ENCODE assay signal across 16 cellular contexts in the genomic region with DNA sequence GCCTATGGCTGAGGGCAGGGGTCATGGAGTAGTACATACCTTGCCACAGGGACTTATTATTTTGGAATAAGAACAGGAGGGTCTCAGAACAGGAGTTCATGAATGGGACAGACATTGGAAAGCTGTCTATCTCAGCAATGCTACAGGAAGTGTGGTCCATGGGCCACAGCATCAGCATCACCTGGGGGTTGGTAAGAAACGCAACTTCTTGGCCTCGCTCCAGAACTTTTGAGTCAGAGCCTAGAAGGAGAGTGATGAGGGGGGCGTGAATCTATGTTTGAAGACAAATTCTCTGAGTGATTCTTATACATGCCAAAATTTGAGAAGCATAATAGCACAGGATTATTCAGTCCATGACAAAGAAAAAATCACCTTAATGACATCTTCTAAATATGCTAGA.
DNase-seq lines count a peak whose midpoint lies in the region; TF ChIP-seq lines count a peak whose summit lies in the region.
"Had no signal": no experiment of that assay in that cellular context is flagged by ENCODE, and none has a peak within 500 bp of the region (broad histone marks: within the 10 kb centered on the region; RNA-seq: fewer than 3 reads in every experiment).

No MANE protein-coding gene starts in this region.

- CTCF ChIA-PET in activated CD4-positive, alpha-beta memory T cell treated with anti-CD3 and anti-CD28 coated beads for 36 hours (lab: Charles Lee): no interaction called here
- CTCF ChIA-PET in activated CD4-positive, alpha-beta memory T cell treated with anti-CD3 and anti-CD28 coated beads, Interleukin-2, amount 10 ng/mL, durations not matched to agents 7 days and 5 days (lab: Charles Lee): no interaction called here
- CTCF ChIA-PET in GM10248 (lab: Yijun Ruan, JAX): no interaction called here

- H3K4me1 Mint-ChIP-seq in activated CD4-positive, alpha-beta memory T cell treated with anti-CD3 and anti-CD28 coated beads for 36 hours (ENCODE audit: low read depth): no peaks in the 10 kb centered on the region
- H3K4me1 Mint-ChIP-seq in activated CD4-positive, alpha-beta memory T cell treated with anti-CD3 and anti-CD28 coated beads, Interleukin-2, amount 10 ng/mL, durations not matched to agents 7 days and 5 days: no peaks in the 10 kb centered on the region
- H3K4me1 Mint-ChIP-seq: H9 had no signal

- peaks cover 4% of the 10 kb centered on the region for H3K36me3 Mint-ChIP-seq in activated CD4-positive, alpha-beta memory T cell treated with anti-CD3 and anti-CD28 coated beads for 36 hours
- no peaks in the 10 kb centered on the region for H3K36me3 Mint-ChIP-seq in activated CD4-positive, alpha-beta memory T cell treated with anti-CD3 and anti-CD28 coated beads, Interleukin-2, amount 10 ng/mL, durations not matched to agents 7 days and 5 days (ENCODE audit: low read depth)
- H3K36me3 Mint-ChIP-seq: CD14-positive monocyte had no signal

- H3K9me3 Mint-ChIP-seq in activated CD4-positive, alpha-beta memory T cell treated with anti-CD3 and anti-CD28 coated beads for 36 hours: peaks cover 11% of the 10 kb centered on the region
- H3K9me3 Mint-ChIP-seq in activated CD4-positive, alpha-beta memory T cell treated with anti-CD3 and anti-CD28 coated beads, Interleukin-2, amount 10 ng/mL, durations not matched to agents 7 days and 5 days: peaks cover 9% of the 10 kb centered on the region

- TF ChIP-seq CTCF in GM10248 (IDR thresholded peaks at IDR 0.05; ENCODE audit: control extremely low read depth, extremely low read depth, low read depth, missing control alignments): no peak

- H3K27me3 Mint-ChIP-seq in activated CD4-positive, alpha-beta memory T cell treated with anti-CD3 and anti-CD28 coated beads for 36 hours: peaks cover 4% of the 10 kb centered on the region
- no peaks in the 10 kb centered on the region for H3K27me3 Mint-ChIP-seq in activated CD4-positive, alpha-beta memory T cell treated with anti-CD3 and anti-CD28 coated beads, Interleukin-2, amount 10 ng/mL, durations not matched to agents 7 days and 5 days

- POLR2A ChIA-PET in activated CD4-positive, alpha-beta memory T cell treated with anti-CD3 and anti-CD28 coated beads for 36 hours (lab: Charles Lee): no interaction called here
- POLR2A ChIA-PET in activated CD4-positive, alpha-beta memory T cell treated with anti-CD3 and anti-CD28 coated beads, Interleukin-2, amount 10 ng/mL, durations not matched to agents 7 days and 5 days (lab: Charles Lee): no interaction called here
- POLR2A ChIA-PET in GM10248 (lab: Yijun Ruan, JAX): no interaction called here

- no peak overlapping the region for H3K27ac Mint-ChIP-seq in activated CD4-positive, alpha-beta memory T cell treated with anti-CD3 and anti-CD28 coated beads for 36 hours
- H3K27ac Mint-ChIP-seq in activated CD4-positive, alpha-beta memory T cell treated with anti-CD3 and anti-CD28 coated beads, Interleukin-2, amount 10 ng/mL, durations not matched to agents 7 days and 5 days: no peak overlapping the region
- H3K27ac Mint-ChIP-seq: CD14-positive monocyte, H9 had no signal

- no peak overlapping the region for H3K4me3 Mint-ChIP-seq in activated CD4-positive, alpha-beta memory T cell treated with anti-CD3 and anti-CD28 coated beads for 36 hours
- H3K4me3 Mint-ChIP-seq in activated CD4-positive, alpha-beta memory T cell treated with anti-CD3 and anti-CD28 coated beads, Interleukin-2, amount 10 ng/mL, durations not matched to agents 7 days and 5 days: no peak overlapping the region
- H3K4me3 Mint-ChIP-seq: CD14-positive monocyte, H9 had no signal

- peak; percentile 31 for DNase-seq in activated CD4-positive, alpha-beta memory T cell treated with anti-CD3 and anti-CD28 coated beads for 36 hours
- no peak for DNase-seq in activated CD4-positive, alpha-beta memory T cell treated with anti-CD3 and anti-CD28 coated beads, Interleukin-2, amount 10 ng/mL, durations not matched to agents 7 days and 5 days
- DNase-seq in ELR (ENCODE audit: low read depth) (peak; percentile 31), RPMI7951 (ENCODE audit: low read depth) (peak; percentile 29), glomerular visceral epithelial cell (ENCODE audit: extremely low spot score) (peak; percentile 28), SW480 (ENCODE audit: low spot score) (no peak), GM10248 (ENCODE audit: extremely low spot score) (no peak), NCI-H82 (lab: John Stamatoyannopoulos, UW) (no peak)
- DNase-seq: COR-L47, H9, Karpas-422, NCI-H1417 treated with DMSO at 0.1 percent for 48 hours, NCI-H2029, NCI-H526, SHP77 had no signal

- intact Hi-C loops in activated CD4-positive, alpha-beta memory T cell treated with anti-CD3 and anti-CD28 coated beads for 36 hours (cut with micrococcal nuclease): no loop called here

Comparison
In these comparisons a context has a peak if more than half of its experiments do, and no peak if none do; other contexts are left out.
1. DNase-seq: peak in activated CD4-positive, alpha-beta memory T cell treated with anti-CD3 and anti-CD28 coated beads for 36 hours (single experiment), ELR (single experiment), RPMI7951 (single experiment) and glomerular visceral epithelial cell (single experiment); none in activated CD4-positive, alpha-beta memory T cell treated with anti-CD3 and anti-CD28 coated beads, Interleukin-2, amount 10 ng/mL, durations not matched to agents 7 days and 5 days (single experiment), SW480 (single experiment), GM10248 (single experiment) and NCI-H82 (single experiment).